ENCODE assay signal across 1 cellular context in genomic region chr2:230411484-230412368, GRCh38.
TF ChIP-seq lines count a peak whose summit lies in the region.

No MANE protein-coding gene starts in this region.

TF ChIP-seq in H1, 55 proteins besides CTCF, POLR2A, EP300 and RAD21 (continued from another document):
- TF ChIP-seq CHD7 (IDR thresholded peaks at IDR 0.05; ENCODE audit: insufficient replicate concordance, low read length) (no peak), MAX (IDR thresholded peaks at IDR 0.05) (peak; percentile 77), TCF12 (IDR thresholded peaks at IDR 0.05; ENCODE audit: low read depth, low read length) (no peak), ASH2L (IDR thresholded peaks at IDR 0.05; ENCODE audit: low read length) (peak; percentile 75), RBBP5 (IDR thresholded peaks at IDR 0.05; ENCODE audit: borderline replicate concordance, low read depth, low read length) (peak; percentile 44; the same call in 1 of the 2 replicates), KDM4A (IDR thresholded peaks at IDR 0.05; ENCODE audit: low read depth, low read length, severe bottlenecking) (peak; percentile 99)
